Comparison of ENCODE assay signal across 1 cellular context in the genomic region with DNA sequence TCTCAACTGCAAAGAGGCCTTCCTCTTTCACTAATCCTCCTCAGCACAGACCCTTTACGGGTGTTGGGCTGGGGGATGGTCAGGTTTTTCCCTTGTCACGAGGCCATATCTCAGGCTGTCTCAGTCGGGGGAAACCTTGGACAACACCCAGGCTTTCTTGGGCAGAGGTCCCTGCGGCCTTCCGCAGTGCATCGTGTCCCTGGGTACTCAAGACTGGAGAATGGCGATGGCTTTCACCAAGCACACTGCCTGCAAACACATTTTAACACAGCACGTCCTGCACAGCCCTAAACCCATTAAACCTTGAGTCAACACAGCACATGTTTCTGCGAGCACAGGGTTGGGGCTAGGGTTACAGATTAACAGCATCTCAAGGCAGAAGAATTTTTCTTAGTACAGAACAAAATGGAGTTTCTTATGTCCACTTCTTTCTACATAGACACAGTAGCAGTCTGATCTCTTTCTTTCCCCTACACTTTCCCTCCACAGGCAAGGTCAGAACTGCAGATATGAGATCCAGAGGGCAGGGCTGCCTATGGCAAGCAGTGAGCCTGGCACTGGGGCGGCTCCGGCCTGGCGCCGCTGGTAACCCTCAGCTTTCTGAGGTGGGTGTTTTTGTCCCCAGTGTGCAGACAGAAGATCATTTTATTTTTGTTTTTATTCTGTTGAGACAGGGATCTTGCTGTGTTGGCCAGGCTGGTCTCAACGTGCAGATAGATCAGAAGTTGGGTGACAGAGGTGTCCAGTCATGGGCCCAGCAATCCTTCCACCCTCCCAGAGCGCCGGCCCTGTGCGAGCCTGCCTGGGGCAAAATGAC.
TF ChIP-seq lines count a peak whose summit lies in the region.

No MANE protein-coding gene starts in this region.

TF ChIP-seq in liver, 16 proteins besides CTCF, POLR2A, EP300 and RAD21:
- peak; percentile 14 for TF ChIP-seq SP1 (IDR thresholded peaks at IDR 0.05)
TF ChIP-seq in liver: peak in this region for 1; not testable (repeated sequence) for 15.
